15 cellular contexts compared by ENCODE assay signal in the genomic region with DNA sequence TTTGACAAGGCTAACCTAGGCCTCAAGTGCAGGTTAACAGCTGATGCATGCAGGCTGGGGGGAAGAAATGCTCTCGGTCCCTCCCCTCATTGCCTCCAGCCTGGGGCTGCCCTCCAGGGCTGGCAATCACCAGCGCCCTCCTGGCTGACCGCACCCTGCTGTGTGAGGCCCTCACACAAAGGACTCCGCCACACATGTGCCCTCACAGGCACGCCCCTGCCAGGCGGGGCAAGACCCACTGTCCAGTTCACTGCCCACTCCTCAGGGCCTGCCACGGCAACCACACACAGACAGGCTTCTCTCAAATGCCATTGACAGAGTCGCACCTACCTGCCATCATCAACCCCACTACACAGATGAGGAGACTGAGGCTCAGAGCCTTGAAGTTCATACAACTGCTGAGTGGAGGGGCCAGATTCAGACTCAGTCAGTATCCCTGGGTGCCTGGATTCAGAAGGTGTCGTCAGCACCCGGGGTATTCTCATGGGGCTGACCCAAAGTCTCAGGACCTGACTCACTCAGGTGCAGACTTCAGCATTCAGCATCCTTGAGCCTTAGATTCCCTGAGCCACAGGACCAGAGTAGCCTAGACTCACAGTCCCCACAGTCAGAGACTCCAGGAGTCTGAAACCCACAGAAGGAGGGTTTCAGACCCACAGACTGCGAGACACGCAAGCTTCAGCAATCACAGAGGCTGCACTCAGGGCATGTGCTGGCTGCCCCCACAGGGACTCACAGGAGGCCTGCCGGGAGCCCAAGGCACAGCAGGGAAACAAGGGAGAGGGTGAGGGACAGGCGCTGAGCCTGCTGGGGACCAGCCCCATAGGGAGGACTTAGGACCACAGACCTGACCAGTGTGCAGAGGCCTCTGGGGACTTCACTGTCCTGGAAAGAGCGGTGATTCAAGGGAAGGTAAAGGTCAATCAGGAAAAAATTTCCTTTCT.
DNase-seq lines count a peak whose midpoint lies in the region; ATAC-seq and TF ChIP-seq lines count a peak whose summit lies in the region.
"Had no signal": no experiment of that assay in that cellular context is flagged by ENCODE, and none has a peak within 500 bp of the region (broad histone marks: within the 10 kb centered on the region; RNA-seq: fewer than 3 reads in every experiment).

No MANE protein-coding gene starts in this region.

- H3K4me3 Mint-ChIP-seq in chondrocyte (ENCODE audit: unreplicated experiment) = no peak overlapping the region
- H3K4me3 Mint-ChIP-seq: B cell; CD4-positive, alpha-beta memory T cell; IgD-negative memory B cell had no signal

- TF ChIP-seq POLR2A in spleen (IDR thresholded peaks at IDR 0.05) = no peak

- intact Hi-C loops in spleen (cut with DNase I; ENCODE audit: low total_unique reads) = no loop called here

- no peaks in the 10 kb centered on the region for H4K20me1 ChIP-seq in BLaER1

- H3K4me3 ChIP-seq in BLaER1 (no peak overlapping the region), spleen (no peak overlapping the region)

- H3K4me1 Mint-ChIP-seq in chondrocyte (ENCODE audit: low read depth) = no peaks in the 10 kb centered on the region
- H3K4me1 Mint-ChIP-seq: B cell; CD4-positive, alpha-beta memory T cell; IgD-negative memory B cell had no signal

- no peak overlapping the region for H3K9ac ChIP-seq in BLaER1

- H3K27ac Mint-ChIP-seq in chondrocyte (ENCODE audit: unreplicated experiment) = no peak overlapping the region
- H3K27ac Mint-ChIP-seq: B cell, IgD-negative memory B cell had no signal

- H3K4me1 ChIP-seq in BLaER1 (peaks cover 13% of the 10 kb centered on the region), spleen (no peaks in the 10 kb centered on the region)

- H3K27me3 Mint-ChIP-seq in chondrocyte (ENCODE audit: low read depth) = peaks cover 10% of the 10 kb centered on the region

- no peaks in the 10 kb centered on the region for H3K36me3 ChIP-seq in BLaER1
- H3K36me3 ChIP-seq in spleen = no peaks in the 10 kb centered on the region

- H3K27ac ChIP-seq in BLaER1 (peak overlapping the region; percentile 30; the same call in 1 of the 2 replicates), spleen (no peak overlapping the region)
- H3K27ac ChIP-seq: C4-2B had no signal

- H3K9me3 ChIP-seq in BLaER1 = no peaks in the 10 kb centered on the region
- peaks cover 0 to 3% (median 0%) of the 10 kb centered on the region in 8 donors for H3K9me3 ChIP-seq in spleen

- no peaks in the 10 kb centered on the region for H3K36me3 Mint-ChIP-seq in chondrocyte (ENCODE audit: low read depth)
- H3K36me3 Mint-ChIP-seq: CD4-positive, alpha-beta memory T cell; IgD-negative memory B cell had no signal

- WGBS in spleen, 5 donors = 81 to 86% (median 85%) methylated on average over 9 to 15 of the region's 15 CpGs

- ATAC-seq in HG03521 (IDR thresholded peaks at IDR 0.05; ENCODE audit: unreplicated experiment) = no peak
- ATAC-seq: HCT116 had no signal

- H3K4me2 ChIP-seq in BLaER1 = 0 out of 2 replicates have a peak overlapping the region, but pooled peaks have one; percentile 9

- H3K27me3 ChIP-seq in BLaER1 = no peaks in the 10 kb centered on the region
- peaks cover 0 to 32% (median 0%) of the 10 kb centered on the region in 7 donors for H3K27me3 ChIP-seq in spleen (replicated peaks in 1 of 7)

- TF ChIP-seq CTCF in chondrocyte (IDR thresholded peaks at IDR 0.05) = no peak
- TF ChIP-seq CTCF in spleen (IDR thresholded peaks at IDR 0.05 in 8 of 11, conservative IDR thresholded peaks at IDR 0.05 in 3 of 11) = no peak

- DNase-seq in chondrocyte (ENCODE audit: low spot score) = peak; percentile 91
- peak; percentile 78 for DNase-seq in mesenteric fat pad (ENCODE audit: low spot score)
- DNase-seq in spleen = peak; percentile 64
- DNase-seq in SHP77 treated with DMSO at 0.1 percent for 48 hours (lab: John Stamatoyannopoulos, UW) = no peak
- no peak for DNase-seq in Kasumi-1 (lab: John Stamatoyannopoulos, UW)
- DNase-seq: CD4-positive, alpha-beta memory T cell; DND-41; GDM1; KG1 had no signal

- peaks cover 4% of the 10 kb centered on the region for H3K9me3 Mint-ChIP-seq in chondrocyte (ENCODE audit: low read depth)

Comparison
In these comparisons a context has a peak if more than half of its experiments do, and no peak if none do; other contexts are left out.
1. DNase-seq: peak in chondrocyte (single experiment), mesenteric fat pad (single experiment) and spleen (single experiment); none in SHP77 treated with DMSO at 0.1 percent for 48 hours (single experiment) and Kasumi-1 (0 of 2).